Comparison of ENCODE assay signal across 25 cellular contexts in genomic region chr13:32266130-32266529, GRCh38. TPM values are rescaled to one million over a fixed set of nuclear protein-coding genes. Genes with fewer than 3 reads are reported as not detected.
DNase-seq lines count a peak whose midpoint lies in the region; ATAC-seq, FAIRE-seq and TF ChIP-seq lines count a peak whose summit lies in the region.
"Had no signal": no experiment of that assay in that cellular context is flagged by ENCODE, and none has a peak within 500 bp of the region (broad histone marks: within the 10 kb centered on the region; RNA-seq: fewer than 3 reads in every experiment).

No MANE protein-coding gene starts in this region.

- H3K36me3 ChIP-seq in heart right ventricle (peaks cover 0 to 90% (median 40%) of the 10 kb centered on the region in 9 donors), endothelial cell of umbilical vein (ENCODE audit: control insufficient read depth in 2 of 2, extremely low read depth in 1 of 2, insufficient read depth in 2 of 2, low read length in 2 of 2) (peaks cover 3 to 22% of the 10 kb centered on the region in 2 experiments), upper lobe of left lung (peaks cover 13 to 67% (median 24%) of the 10 kb centered on the region in 4 donors), transverse colon (peaks cover 0 to 22% (median 0%) of the 10 kb centered on the region in 4 donors), MG63 (no peaks in the 10 kb centered on the region)
- H3K36me3 ChIP-seq: BLaER1 treated with 17β-estradiol and CSF1 and Interleukin-3, amounts not matched to agents 10 nM and 100 nM; HAP-1 had no signal

- H3K9me1 ChIP-seq in endothelial cell of umbilical vein (replicated peaks; ENCODE audit: control insufficient read depth, extremely low read depth, insufficient read depth, low read length): no peaks in the 10 kb centered on the region

- peaks cover 7 to 64% (median 48%) of the 10 kb centered on the region in 9 donors for H3K4me1 ChIP-seq in heart right ventricle
- H3K4me1 ChIP-seq in endothelial cell of umbilical vein (ENCODE audit: control insufficient read depth, extremely low read depth, insufficient read depth, low read length): peaks cover 72% of the 10 kb centered on the region
- H3K4me1 ChIP-seq in upper lobe of left lung: peaks cover 18 to 30% (median 20%) of the 10 kb centered on the region in 4 donors
- H3K4me1 ChIP-seq in transverse colon: peaks cover 0 to 11% (median 0%) of the 10 kb centered on the region in 4 donors
- H3K4me1 ChIP-seq: A549; BE2C; BLaER1 treated with 17β-estradiol and CSF1 and Interleukin-3, amounts not matched to agents 10 nM and 100 nM; HAP-1 had no signal

- no peak for DNase-seq in heart right ventricle
- DNase-seq in left ventricle myocardium superior: no peak
- DNase-seq in COLO829 (ENCODE audit: low spot score): peak; percentile 67
- DNase-seq in endothelial cell of umbilical vein (ENCODE audit: low read depth, low spot score): no peak
- no peak for DNase-seq in upper lobe of left lung
- DNase-seq in transverse colon: no peak
- DNase-seq in MG63: no peak
- DNase-seq: 8988T; ACHN; AML-193; BE2C; CD4-positive, alpha-beta T cell; CD8-positive, alpha-beta memory T cell; COR-L47; DMS153; DND-41; GOT3; HFFc6 had no signal

- H3K9me3 ChIP-seq in heart right ventricle (no peaks in the 10 kb centered on the region), endothelial cell of umbilical vein (replicated peaks; ENCODE audit: control insufficient read depth, insufficient read depth, low read length) (no peaks in the 10 kb centered on the region), upper lobe of left lung (no peaks in the 10 kb centered on the region), transverse colon (no peaks in the 10 kb centered on the region), MG63 (no peaks in the 10 kb centered on the region)
- H3K9me3 ChIP-seq: A549; BE2C; BLaER1 treated with 17β-estradiol and CSF1 and Interleukin-3, amounts not matched to agents 10 nM and 100 nM; HAP-1 had no signal

- in situ Hi-C loops in transverse colon (cut with MboI; ENCODE audit: low pct_ligation_motif_present in 1 of 4, low pct_unique_long_range_greater_than_20kb in 1 of 4, low sequenced_read_pairs in 3 of 4): no loop called here

- intact Hi-C loops in heart right ventricle (cut with DNase I) (no loop called here), left ventricle myocardium superior (cut with micrococcal nuclease) (no loop called here), endothelial cell of umbilical vein (cut with micrococcal nuclease) (no loop called here), transverse colon (cut with DNase I; ENCODE audit: low total_unique reads) (no loop called here)

- H2AFZ ChIP-seq in endothelial cell of umbilical vein (ENCODE audit: low read depth, low read length): no peak overlapping the region

- WGBS in heart right ventricle, 2 donors: 81 to 88% methylated on average over 1 of the region's 1 CpG
- WGBS in upper lobe of left lung, 2 donors: 73 to 88% methylated on average over 1 of the region's 1 CpG
- 82 to 91% methylated on average over 1 of the region's 1 CpG for WGBS in transverse colon (ENCODE audit: low coverage in 1 of 2), 2 donors

- H3K4me3 ChIP-seq in heart right ventricle: no peak overlapping the region
- H3K4me3 ChIP-seq in endothelial cell of umbilical vein (replicated peaks in 1 of 3; ENCODE audit: insufficient read depth in 1 of 3, low read depth in 1 of 3, low read length in 3 of 3): no peak overlapping the region
- H3K4me3 ChIP-seq in upper lobe of left lung: no peak overlapping the region
- H3K4me3 ChIP-seq in transverse colon: no peak overlapping the region
- no peak overlapping the region for H3K4me3 ChIP-seq in MG63
- H3K4me3 ChIP-seq: A549; BLaER1 treated with 17β-estradiol and CSF1 and Interleukin-3, amounts not matched to agents 10 nM and 100 nM; HAP-1 had no signal

- H3K27me3 ChIP-seq in heart right ventricle: no peaks in the 10 kb centered on the region
- no peaks in the 10 kb centered on the region for H3K27me3 ChIP-seq in endothelial cell of umbilical vein (ENCODE audit: control insufficient read depth in 2 of 2, insufficient read depth in 2 of 2, low read length in 2 of 2)
- H3K27me3 ChIP-seq in upper lobe of left lung: no peaks in the 10 kb centered on the region
- no peaks in the 10 kb centered on the region for H3K27me3 ChIP-seq in transverse colon
- H3K27me3 ChIP-seq in MG63: no peaks in the 10 kb centered on the region
- H3K27me3 ChIP-seq: BE2C; BLaER1 treated with 17β-estradiol and CSF1 and Interleukin-3, amounts not matched to agents 10 nM and 100 nM had no signal

- ATAC-seq in heart right ventricle (no peak), left ventricle myocardium superior (no peak), upper lobe of left lung (ENCODE audit: low FRiP score in 2 of 2) (no peak)
- ATAC-seq: A549 had no signal

- H4K20me1 ChIP-seq in endothelial cell of umbilical vein (replicated peaks; ENCODE audit: control insufficient read depth, extremely low read depth, insufficient read depth, low read length): no peaks in the 10 kb centered on the region
- H4K20me1 ChIP-seq: BLaER1 treated with 17β-estradiol and CSF1 and Interleukin-3, amounts not matched to agents 10 nM and 100 nM had no signal

- POLR2A ChIA-PET in endothelial cell of umbilical vein (lab: Charles Lee): interaction anchor here (1.0 kb wide), 1 partner anchor 10 kb away, joined by 3 read pairs; no protein-coding TSS in a partner anchor

- FAIRE-seq in endothelial cell of umbilical vein (lab: Jason Lieb, UNC): no peak
- FAIRE-seq: A549, G401.6, GM12892, H54 had no signal

- TF ChIP-seq EP300 in upper lobe of left lung (IDR thresholded peaks at IDR 0.05) (no peak), transverse colon (IDR thresholded peaks at IDR 0.05; ENCODE audit: low read depth) (no peak)

- dilution Hi-C loops in endothelial cell of umbilical vein (cut with MboI; ENCODE audit: extremely low pct_ligation_motif_present, low sequenced_read_pairs): no loop called here

- TF ChIP-seq CTCF in heart right ventricle (IDR thresholded peaks at IDR 0.05) (no peak), endothelial cell of umbilical vein (IDR thresholded peaks at IDR 0.05; ENCODE audit: extremely low read depth in 1 of 2, insufficient read depth in 1 of 2, low read depth in 1 of 2, low read length in 2 of 2) (no peak), upper lobe of left lung (IDR thresholded peaks at IDR 0.05) (no peak), transverse colon (IDR thresholded peaks at IDR 0.05) (no peak)

- no TSS peak for BruUV-seq in endothelial cell of umbilical vein (replicated peaks; lab: Mats Ljungman, UMichigan)

- CTCF ChIA-PET in endothelial cell of umbilical vein (lab: Charles Lee): interaction anchor here (1.1 kb wide), 1 partner anchor 19 kb away, joined by 4 read pairs; no protein-coding TSS in a partner anchor

- H3K4me2 ChIP-seq in endothelial cell of umbilical vein (ENCODE audit: insufficient read depth, low read length): peak overlapping the region; percentile 1
- H3K4me2 ChIP-seq: A549; BLaER1 treated with 17β-estradiol and CSF1 and Interleukin-3, amounts not matched to agents 10 nM and 100 nM had no signal

- H3K27ac ChIP-seq in heart right ventricle: peak overlapping the region in 7 of 10 donors; percentile 29 to 92 (median 80)
- H3K27ac ChIP-seq in endothelial cell of umbilical vein (ENCODE audit: insufficient read depth, low read depth, low read length): peak overlapping the region; percentile 95
- H3K27ac ChIP-seq in upper lobe of left lung: peak overlapping the region in 3 of 4 donors; percentile 57 to 71 (median 68)
- no peak overlapping the region for H3K27ac ChIP-seq in transverse colon
- H3K27ac ChIP-seq: A549; BLaER1 treated with 17β-estradiol and CSF1 and Interleukin-3, amounts not matched to agents 10 nM and 100 nM had no signal

- H3K9ac ChIP-seq in endothelial cell of umbilical vein (replicated peaks; ENCODE audit: extremely low read depth, insufficient read depth, low read length): no peak overlapping the region
- H3K9ac ChIP-seq: BLaER1 treated with 17β-estradiol and CSF1 and Interleukin-3, amounts not matched to agents 10 nM and 100 nM had no signal

- H3K79me2 ChIP-seq in endothelial cell of umbilical vein (ENCODE audit: control insufficient read depth, insufficient read depth, low read length): peaks cover 34% of the 10 kb centered on the region

- TF ChIP-seq POLR2A in endothelial cell of umbilical vein (IDR thresholded peaks at IDR 0.05; ENCODE audit: low read depth, low read length) (no peak), upper lobe of left lung (IDR thresholded peaks at IDR 0.05) (no peak), transverse colon (IDR thresholded peaks at IDR 0.05) (no peak)

TF ChIP-seq in endothelial cell of umbilical vein, 7 proteins besides CTCF, POLR2A, EP300 and RAD21 (continues in another document):
- TF ChIP-seq MYC (IDR thresholded peaks at IDR 0.05; ENCODE audit: low read depth, low read length): no peak

RNA-seq across cellular contexts. Expression of gene ZAR1L, which starts 49.0 kb away (rescaled TPM):
- total RNA-seq in heart right ventricle: not detected
- polyA plus RNA-seq in heart right ventricle: not detected
- total RNA-seq in left ventricle myocardium superior: not detected
- not detected in 2 replicates for total RNA-seq in endothelial cell of umbilical vein
- 0.05 TPM in 1 of 2 replicates, not detected in the other for polyA plus RNA-seq in endothelial cell of umbilical vein
- polyA plus RNA-seq in endothelial cell of umbilical vein (2011; cell fraction: cytosol; rRNA removed): not detected in 2 replicates
- polyA plus RNA-seq in endothelial cell of umbilical vein (2011; cell fraction: nucleus; rRNA removed): not detected in 2 replicates
- not detected in 2 replicates for polyA plus RNA-seq in endothelial cell of umbilical vein (2012)
- polyA minus RNA-seq in endothelial cell of umbilical vein: not detected in 2 replicates
- polyA minus RNA-seq in endothelial cell of umbilical vein (2011; cell fraction: cytosol; rRNA and poly(A)+ RNA removed): not detected
- polyA minus RNA-seq in endothelial cell of umbilical vein (2011; cell fraction: nucleus; rRNA and poly(A)+ RNA removed): not detected in 2 replicates
- total RNA-seq in upper lobe of left lung: not detected
- not detected for total RNA-seq in transverse colon
- total RNA-seq in MG63 (2014; rRNA removed; shearing (Covaris generic); ENCODE audit: low replicate concordance): not detected in 2 replicates
- total RNA-seq: CD4-positive, alpha-beta T cell; CD8-positive, alpha-beta memory T cell; HFFc6 had no signal
- polyA plus RNA-seq: A549; CD14-positive monocyte; CD8-positive, alpha-beta memory T cell had no signal

RNA-seq across cellular contexts. Expression of gene BRCA2, which starts 49.2 kb away (rescaled TPM):
- total RNA-seq in heart right ventricle (1 to 10 TPM in 2 of 10 donors, under 1 TPM in 8; 0.12 to 2.3 (median 0.47) TPM), left ventricle myocardium superior (0.64 TPM), endothelial cell of umbilical vein (16.1 and 17.5 TPM in 2 replicates), upper lobe of left lung (1 to 10 TPM; 2.6 to 9.4 (median 3.8) TPM), transverse colon (1 to 10 TPM in 3 of 4 donors, not detected in 1; 1.6 to 4.8 (median 2.4) TPM)
- polyA plus RNA-seq in heart right ventricle (under 1 TPM; 0.04 to 0.07 TPM), endothelial cell of umbilical vein (1.3 and 2.9 TPM in 2 replicates)
- 4.1 and 4.3 TPM in 2 replicates for polyA plus RNA-seq in endothelial cell of umbilical vein (2011; cell fraction: cytosol; rRNA removed)
- polyA plus RNA-seq in endothelial cell of umbilical vein (2011; cell fraction: nucleus; rRNA removed): 12.9 and 15.2 TPM in 2 replicates
- 2.7 and 7.9 TPM in 2 replicates for polyA plus RNA-seq in endothelial cell of umbilical vein (2012)
- polyA minus RNA-seq in endothelial cell of umbilical vein: 5.6 and 9.6 TPM in 2 replicates
- polyA minus RNA-seq in endothelial cell of umbilical vein (2011; cell fraction: cytosol; rRNA and poly(A)+ RNA removed): 6.7 TPM
- 10.8 and 16.1 TPM in 2 replicates for polyA minus RNA-seq in endothelial cell of umbilical vein (2011; cell fraction: nucleus; rRNA and poly(A)+ RNA removed)
- total RNA-seq in MG63 (2014; rRNA removed; shearing (Covaris generic); ENCODE audit: low replicate concordance): 6.1 and 11.2 TPM in 2 replicates

Comparison
In these comparisons a context has a peak if more than half of its experiments do, and no peak if none do; other contexts are left out.
1. H3K27ac ChIP-seq: peak in heart right ventricle (7 of 10), endothelial cell of umbilical vein (single experiment) and upper lobe of left lung (3 of 4); none in transverse colon (0 of 4).